7 cellular contexts compared by ENCODE assay signal in genomic region chr15:76932090-76932966, GRCh38. TPM values are rescaled to one million over a fixed set of nuclear protein-coding genes. Genes with fewer than 3 reads are reported as not detected.
DNase-seq lines count a peak whose midpoint lies in the region; FAIRE-seq and TF ChIP-seq lines count a peak whose summit lies in the region.

No MANE protein-coding gene starts in this region.

- no peaks in the 10 kb centered on the region for H3K27me3 ChIP-seq in HUES64 (ENCODE audit: insufficient read depth, low read length)
- H3K27me3 ChIP-seq in adipocyte (replicated peaks; ENCODE audit: control insufficient read depth, insufficient read depth, low read length) = no peaks in the 10 kb centered on the region

- H3K27ac ChIP-seq in HUES64 (ENCODE audit: low read depth, low read length) (peak overlapping the region; percentile 80), kidney (ENCODE audit: low read depth in 2 of 2, low read length in 2 of 2) (peak overlapping the region; percentile 29 to 30), substantia nigra (ENCODE audit: low read depth, low read length, poor library complexity, severe bottlenecking) (peak overlapping the region; percentile 91)

- no peaks in the 10 kb centered on the region for H3K9me3 ChIP-seq in HUES64 (ENCODE audit: insufficient read depth, low read depth, low read length)
- H3K9me3 ChIP-seq in adipocyte (ENCODE audit: control insufficient read depth, low read length) = no peaks in the 10 kb centered on the region
- H3K9me3 ChIP-seq in kidney (ENCODE audit: control insufficient read depth in 1 of 2, low read length in 2 of 2) = no peaks in the 10 kb centered on the region

- FAIRE-seq in kidney (lab: Jason Lieb, UNC) = no peak

- H3K36me3 ChIP-seq in HUES64 (ENCODE audit: insufficient read depth, low read length) = peaks cover 48% of the 10 kb centered on the region
- peaks cover 21% of the 10 kb centered on the region for H3K36me3 ChIP-seq in adipocyte (ENCODE audit: control insufficient read depth, insufficient read depth, low read length, severe bottlenecking)
- H3K36me3 ChIP-seq in kidney (ENCODE audit: control insufficient read depth in 1 of 2, insufficient read depth in 2 of 2, low read length in 2 of 2) = peaks cover 0 to 11% of the 10 kb centered on the region in 2 donors

- 11% methylated on average over 17 of the region's 20 CpGs for WGBS in HUES64

- no peak for TF ChIP-seq CTCF in kidney (IDR thresholded peaks at IDR 0.05; ENCODE audit: borderline replicate concordance, extremely low read depth, insufficient read depth)

- intact Hi-C loops in kidney (cut with DNase I) = no loop called here

- H3K4me3 ChIP-seq in GM08714 (ENCODE audit: low read length) (peak overlapping the region; percentile 73), HUES64 (ENCODE audit: low read length) (peak overlapping the region; percentile 99), adipocyte (ENCODE audit: low read length) (peak overlapping the region; percentile 90), kidney (ENCODE audit: low read length in 2 of 2) (peak overlapping the region; percentile 67 to 78)

- DNase-seq in adipocyte (ENCODE audit: low read depth) (peak; percentile 39), kidney (no peak), substantia nigra (lab: John Stamatoyannopoulos, UW) (peak in 4 of 49 donors; percentile 14 to 63 (median 53)), NCI-H2171 treated with DMSO at 0.1 percent for 48 hours (lab: John Stamatoyannopoulos, UW) (no peak), midbrain (lab: John Stamatoyannopoulos, UW) (no peak)

- H3K4me1 ChIP-seq in HUES64 (ENCODE audit: insufficient read depth, low read length) (peaks cover 40% of the 10 kb centered on the region), adipocyte (ENCODE audit: control insufficient read depth, insufficient read depth, low read length) (peaks cover 22% of the 10 kb centered on the region), kidney (ENCODE audit: control insufficient read depth in 1 of 2, insufficient read depth in 1 of 2, low read depth in 1 of 2, low read length in 2 of 2) (peaks cover 5 to 6% of the 10 kb centered on the region in 2 donors)

- H3K9ac ChIP-seq in HUES64 (ENCODE audit: low read depth, low read length) (peak overlapping the region; percentile 97), adipocyte (ENCODE audit: low read length) (peak overlapping the region; percentile 88), kidney (ENCODE audit: low read length in 2 of 2) (peak overlapping the region; percentile 84 to 87)

RNA-seq across cellular contexts. Expression of gene RCN2, which starts 0.8 kb away (rescaled TPM):
- 174 TPM for polyA plus RNA-seq in HUES64 (2013, experiment 1 of 2)
- polyA plus RNA-seq in HUES64 (2013, experiment 2 of 2) = 178 TPM
- 40.0 TPM for total RNA-seq in kidney
- polyA plus RNA-seq in kidney (ENCODE audit: insufficient read depth, low read depth, low replicate concordance) = 44.5 TPM

RNA-seq across cellular contexts. Expression of gene SCAPER, which starts 27.2 kb away (rescaled TPM):
- polyA plus RNA-seq in HUES64 (2013, experiment 1 of 2) = 5.9 TPM
- polyA plus RNA-seq in HUES64 (2013, experiment 2 of 2) = 7.1 TPM
- total RNA-seq in kidney = 39.4 TPM
- polyA plus RNA-seq in kidney (ENCODE audit: insufficient read depth, low read depth, low replicate concordance) = 11.6 TPM

Comparison
In these comparisons a context has a peak if more than half of its experiments do, and no peak if none do; other contexts are left out.
1. H3K27ac ChIP-seq: peak in every context shown above with its lines; median percentile 91 in substantia nigra; 80 in HUES64; 30 in kidney.